In genomic region chr4:4490041-4490440, GRCh38 we compare ENCODE assay signal across 3 cellular contexts.
TF ChIP-seq lines count a peak whose summit lies in the region.

No MANE protein-coding gene starts in this region.

TF ChIP-seq in K562, 482 proteins besides CTCF, POLR2A, EP300 and RAD21:
- TF ChIP-seq PURB (CRISPR knock-in tag; IDR thresholded peaks at IDR 0.05; ENCODE audit: low read depth) (no peak), MAFG (tag; conservative IDR thresholded peaks at IDR 0.05) (peak; percentile 53; the same call in 1 of the 2 replicates), ZNF316 (IDR thresholded peaks at IDR 0.05) (peak; percentile 53; the same call in 1 of the 2 replicates), C11orf30 (IDR thresholded peaks at IDR 0.05; ENCODE audit: low read depth) (peak; percentile 42; the same call in 1 of the 2 replicates)

TF ChIP-seq in HepG2, 621 proteins besides CTCF, POLR2A, EP300 and RAD21:
- TF ChIP-seq NFYB (CRISPR knock-in tag; IDR thresholded peaks at IDR 0.05), result no peak
- TF ChIP-seq ZNF790 (CRISPR knock-in tag; IDR thresholded peaks at IDR 0.05; ENCODE audit: borderline replicate concordance), result no peak
- no peak for TF ChIP-seq ZNF512B (CRISPR knock-in tag; IDR thresholded peaks at IDR 0.05; ENCODE audit: borderline replicate concordance)
- no peak for TF ChIP-seq HOXD1 (CRISPR knock-in tag; IDR thresholded peaks at IDR 0.05)
- no peak for TF ChIP-seq HNRNPH1 (optimal IDR thresholded peaks at IDR 0.05; ENCODE audit: low read depth, low read length)
- no peak for TF ChIP-seq ZNF253 (CRISPR knock-in tag; IDR thresholded peaks at IDR 0.05; ENCODE audit: borderline replicate concordance)
- no peak for TF ChIP-seq ZNF558 (CRISPR knock-in tag; IDR thresholded peaks at IDR 0.05; ENCODE audit: borderline replicate concordance)
- peak; percentile 5; the same call in 1 of the 2 replicates for TF ChIP-seq NFE2L2 (IDR thresholded peaks at IDR 0.05; ENCODE audit: low read length)
- TF ChIP-seq SMARCC2 (IDR thresholded peaks at IDR 0.05), result no peak
- no peak for TF ChIP-seq ZGPAT (CRISPR knock-in tag; IDR thresholded peaks at IDR 0.05)
- peak; percentile 71 for TF ChIP-seq MAFF (IDR thresholded peaks at IDR 0.05; ENCODE audit: low read depth, low read length)
- TF ChIP-seq NAIF1 (CRISPR knock-in tag; IDR thresholded peaks at IDR 0.05; ENCODE audit: borderline replicate concordance), result no peak
- TF ChIP-seq HES4 (CRISPR knock-in tag; IDR thresholded peaks at IDR 0.05; ENCODE audit: borderline replicate concordance), result no peak
- TF ChIP-seq MAFK (conservative IDR thresholded peaks at IDR 0.05 in 1 of 2, IDR thresholded peaks at IDR 0.05 in 1 of 2; ENCODE audit: low read length in 2 of 2), result peak; percentile 74
- no peak for TF ChIP-seq FOXP1 (IDR thresholded peaks at IDR 0.05)
- no peak for TF ChIP-seq FOXP1 (CRISPR knock-in tag; IDR thresholded peaks at IDR 0.05)
- TF ChIP-seq ZBTB2 (CRISPR knock-in tag; IDR thresholded peaks at IDR 0.05; ENCODE audit: low read depth), result no peak
- no peak for TF ChIP-seq ZMYM3 (CRISPR knock-in tag; IDR thresholded peaks at IDR 0.05)
- TF ChIP-seq ZSCAN21 (CRISPR knock-in tag; IDR thresholded peaks at IDR 0.05; ENCODE audit: borderline replicate concordance), result no peak

TF ChIP-seq in HEK293T, 16 proteins besides CTCF, POLR2A, EP300 and RAD21:
- TF ChIP-seq PKNOX1 (IDR thresholded peaks at IDR 0.05), result no peak
- TF ChIP-seq CTBP1 (IDR thresholded peaks at IDR 0.05; ENCODE audit: borderline replicate concordance), result no peak
- TF ChIP-seq NFRKB (IDR thresholded peaks at IDR 0.05), result no peak
- no peak for TF ChIP-seq FOXA1 (IDR thresholded peaks at IDR 0.05)
